Comparison of ENCODE assay signal across 8 cellular contexts in genomic region chr17:80101160-80101945, GRCh38. TPM values are rescaled to one million over a fixed set of nuclear protein-coding genes. Genes with fewer than 3 reads are reported as not detected.
DNase-seq lines count a peak whose midpoint lies in the region; TF ChIP-seq lines count a peak whose summit lies in the region.

TSS of gene GAA (plus strand) at chr17:80101581. CDS start at chr17:80104587, 3,006 bp downstream.

- H3K4ac ChIP-seq in H9 (ENCODE audit: low read depth, low read length) = no peak within 1 kb of the TSS

- peak within 1 kb of the TSS; percentile 43 for H3K18ac ChIP-seq in H9 (ENCODE audit: insufficient read length, low read depth, low read length)

- H3K4me3 Mint-ChIP-seq in H9 = peak within 1 kb of the TSS; percentile 82 to 89

- H3K27me3 Mint-ChIP-seq in H9 (ENCODE audit: low read depth) = peaks cover 14% of the 10 kb centered on the region

- peak within 1 kb of the TSS; percentile 47 for H3K4me2 ChIP-seq in H9 (ENCODE audit: insufficient read depth, insufficient read length, low read length)

- no peaks in the 10 kb centered on the region for H4K20me1 ChIP-seq in H9 (ENCODE audit: control insufficient read depth, insufficient read depth, insufficient read length)

- H3K9me3 Mint-ChIP-seq in H9 = no peaks in the 10 kb centered on the region

- peak within 1 kb of the TSS; percentile 74 for H3K14ac ChIP-seq in H9 (ENCODE audit: insufficient read depth, low read length)

- H3K36me3 ChIP-seq in cardiac muscle cell (no peaks in the 10 kb centered on the region), transverse colon (no peaks in the 10 kb centered on the region)

- peak; percentile 91 for TF ChIP-seq CTCF in H9 (conservative IDR thresholded peaks at IDR 0.05)
- peak; percentile 52 for TF ChIP-seq CTCF in cardiac muscle cell (IDR thresholded peaks at IDR 0.05; ENCODE audit: low read depth, low read length)
- TF ChIP-seq CTCF in transverse colon (IDR thresholded peaks at IDR 0.05) = peak; percentile 42 to 86 (median 74)

- H3K9ac ChIP-seq in H9 (ENCODE audit: extremely low read depth, insufficient read length, low read length) = peak within 1 kb of the TSS; percentile 54

- WGBS in H9 (ENCODE audit: extremely low coverage, insufficient read length, low lambda C conversion rate) = no CpG with 5 or more reads among the region's 107 CpGs
- WGBS in transverse colon (ENCODE audit: low coverage in 1 of 2), 2 donors = 1% methylated on average over 71 of the region's 107 CpGs; no CpG with 5 or more reads in 1 of the 2 donors

- H3K27ac ChIP-seq in H9 (ENCODE audit: insufficient read length, low read depth, low read length) (no peak within 1 kb of the TSS), cardiac muscle cell (no peak within 1 kb of the TSS), transverse colon (peak within 1 kb of the TSS; percentile 86 to 92 (median 90))

- H3K27me3 ChIP-seq in H9 (ENCODE audit: insufficient read depth, low read length) (no peaks in the 10 kb centered on the region; the same call in 1 of the 2 replicates), cardiac muscle cell (no peaks in the 10 kb centered on the region), transverse colon (no peaks in the 10 kb centered on the region)

- H2AFZ ChIP-seq in H9 (ENCODE audit: low read length) = no peak within 1 kb of the TSS

- no peak within 1 kb of the TSS for H3K23ac ChIP-seq in H9 (ENCODE audit: insufficient read length, low read depth, low read length)

- no peak within 1 kb of the TSS for H4K5ac ChIP-seq in H9 (ENCODE audit: insufficient read length, low read depth, low read length)

- no peak for TF ChIP-seq POLR2A in transverse colon (IDR thresholded peaks at IDR 0.05)

- peaks cover 0 to 7% (median 0%) of the 10 kb centered on the region in 3 experiments; a peak in 3 of 7 replicates for H3K36me3 Mint-ChIP-seq in H9 (ENCODE audit: insufficient read depth in 1 of 3, low read depth in 3 of 3)

- peak within 1 kb of the TSS; percentile 89 for H3K4me3 ChIP-seq in cardiac muscle cell
- H3K4me3 ChIP-seq in transverse colon = peak within 1 kb of the TSS; percentile 65 to 95 (median 86)

- peak within 1 kb of the TSS in 2 of 3 experiments; percentile 56 to 94; a peak in 4 of 7 replicates for H3K27ac Mint-ChIP-seq in H9

- no peak within 1 kb of the TSS for H2BK120ac ChIP-seq in H9 (ENCODE audit: low read depth, low read length, poor library complexity, severe bottlenecking)

- H2BK15ac ChIP-seq in H9 (ENCODE audit: low read depth, low read length) = no peak within 1 kb of the TSS

- no peaks in the 10 kb centered on the region for H3K79me2 ChIP-seq in H9 (ENCODE audit: insufficient read depth, low read length)

- no peaks in the 10 kb centered on the region for H3K9me3 ChIP-seq in H9 (ENCODE audit: control insufficient read depth, low read depth, low read length)
- no peaks in the 10 kb centered on the region for H3K9me3 ChIP-seq in cardiac muscle cell (ENCODE audit: low read depth)
- H3K9me3 ChIP-seq in transverse colon = no peaks in the 10 kb centered on the region

- no peak within 1 kb of the TSS for H3T11ph ChIP-seq in H9 (ENCODE audit: low read length)

- H2BK5ac ChIP-seq in H9 (ENCODE audit: insufficient read length, low read length) = no peak within 1 kb of the TSS

- DNase-seq in GDM1 (lab: John Stamatoyannopoulos, UW) (peak; percentile 80), H9 (peak; percentile 90), NAMALWA (ENCODE audit: low spot score) (peak; percentile 91), SW480 (ENCODE audit: low spot score) (peak; percentile 66), cardiac muscle cell (ENCODE audit: low read depth in 1 of 2, low spot score in 1 of 2) (peak; percentile 89 to 94), pons (ENCODE audit: low spot score) (peak; percentile 68), transverse colon (peak; percentile 88)
- DNase-seq in activated naive CD8-positive, alpha-beta T cell treated with anti-CD3 and anti-CD28 coated beads, Interleukin-2, amount 50 U/mL, for 16 hours (ENCODE audit: low read depth, low spot score) = peak; percentile 63

- no peak within 1 kb of the TSS for H4K91ac ChIP-seq in H9 (ENCODE audit: insufficient read length, low read depth, low read length)

- no peak within 1 kb of the TSS for H2AK5ac ChIP-seq in H9 (ENCODE audit: insufficient read length, low read length)

- H4K8ac ChIP-seq in H9 (replicated peaks; ENCODE audit: insufficient read length, low read depth, low read length) = no peak within 1 kb of the TSS

- H3K4me1 ChIP-seq in H9 (ENCODE audit: insufficient read depth, low read length) = peaks cover 5% of the 10 kb centered on the region; the same call in 1 of the 2 replicates
- H3K4me1 ChIP-seq in cardiac muscle cell (ENCODE audit: low read depth) = peaks cover 8% of the 10 kb centered on the region
- peaks cover 6 to 19% (median 17%) of the 10 kb centered on the region in 4 donors for H3K4me1 ChIP-seq in transverse colon

- peaks cover 8% of the 10 kb centered on the region for H3K23me2 ChIP-seq in H9 (ENCODE audit: insufficient read length, low read depth, low read length, poor library complexity, severe bottlenecking)

- peaks cover 18 to 30% of the 10 kb centered on the region in 2 experiments for H3K4me1 Mint-ChIP-seq in H9

- TF ChIP-seq EP300 in transverse colon (IDR thresholded peaks at IDR 0.05; ENCODE audit: low read depth) = no peak

- H2BK20ac ChIP-seq in H9 (ENCODE audit: low read depth, low read length, poor library complexity, severe bottlenecking) = no peak within 1 kb of the TSS

- H3K56ac ChIP-seq in H9 (ENCODE audit: insufficient read length, low read depth, low read length) = no peak within 1 kb of the TSS

- H3K79me1 ChIP-seq in H9 (ENCODE audit: insufficient read depth, low read depth, low read length, poor library complexity, severe bottlenecking) = no peaks in the 10 kb centered on the region

- intact Hi-C loops in transverse colon (cut with DNase I; ENCODE audit: low total_unique reads) = no loop called here

- H2BK12ac ChIP-seq in H9 (ENCODE audit: insufficient read length, low read depth, low read length) = no peak within 1 kb of the TSS

- in situ Hi-C loops in transverse colon (cut with MboI; ENCODE audit: low pct_ligation_motif_present in 1 of 4, low pct_unique_long_range_greater_than_20kb in 1 of 4, low sequenced_read_pairs in 3 of 4) = no loop called here

RNA-seq across cellular contexts. Expression of gene GAA, which starts in this region (rescaled TPM):
- total RNA-seq in H9 (2021) (28.9 and 30.3 TPM in 2 replicates), cardiac muscle cell (80.3 and 150 TPM in 2 replicates), transverse colon (10 to 100 TPM; 54.6 to 96.5 (median 81.4) TPM)
- polyA plus RNA-seq in cardiac muscle cell = 72.7 and 84.9 TPM in 2 replicates

Comparison
In these comparisons a context has a peak if more than half of its experiments do, and no peak if none do; other contexts are left out.
1. H3K27ac ChIP-seq: peak in transverse colon (4 of 4); none in H9 (single experiment) and cardiac muscle cell (single experiment).
2. Peak in every context shown above with its lines, with median percentiles within 50 percentile points of each other: DNase-seq and CTCF ChIP-seq.